In the genomic region with DNA sequence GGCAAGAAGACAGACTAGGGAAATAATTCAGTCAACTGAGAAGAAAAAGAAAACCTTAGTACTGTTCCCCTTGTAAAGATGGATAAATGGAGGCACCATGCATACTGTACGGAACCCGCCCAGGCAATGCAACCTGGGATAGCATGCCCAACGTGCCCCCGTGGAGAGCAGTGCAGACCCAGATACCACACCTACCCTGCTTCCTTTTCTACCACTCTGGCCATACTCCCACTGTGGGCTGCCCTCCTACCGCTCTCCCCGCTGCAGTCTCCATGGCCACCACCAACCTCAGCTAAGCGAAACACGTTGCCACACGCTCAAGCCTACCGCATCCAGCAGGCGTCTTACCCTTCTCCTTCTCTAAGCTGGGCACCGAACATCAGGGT, we compare ENCODE assay signal across 1 cellular context.
TF ChIP-seq lines count a peak whose summit lies in the region.

No MANE protein-coding gene starts in this region.

TF ChIP-seq in K562, 482 proteins besides CTCF, POLR2A, EP300 and RAD21 (continued from another document and continues in another):
- TF ChIP-seq, protein P1, sequence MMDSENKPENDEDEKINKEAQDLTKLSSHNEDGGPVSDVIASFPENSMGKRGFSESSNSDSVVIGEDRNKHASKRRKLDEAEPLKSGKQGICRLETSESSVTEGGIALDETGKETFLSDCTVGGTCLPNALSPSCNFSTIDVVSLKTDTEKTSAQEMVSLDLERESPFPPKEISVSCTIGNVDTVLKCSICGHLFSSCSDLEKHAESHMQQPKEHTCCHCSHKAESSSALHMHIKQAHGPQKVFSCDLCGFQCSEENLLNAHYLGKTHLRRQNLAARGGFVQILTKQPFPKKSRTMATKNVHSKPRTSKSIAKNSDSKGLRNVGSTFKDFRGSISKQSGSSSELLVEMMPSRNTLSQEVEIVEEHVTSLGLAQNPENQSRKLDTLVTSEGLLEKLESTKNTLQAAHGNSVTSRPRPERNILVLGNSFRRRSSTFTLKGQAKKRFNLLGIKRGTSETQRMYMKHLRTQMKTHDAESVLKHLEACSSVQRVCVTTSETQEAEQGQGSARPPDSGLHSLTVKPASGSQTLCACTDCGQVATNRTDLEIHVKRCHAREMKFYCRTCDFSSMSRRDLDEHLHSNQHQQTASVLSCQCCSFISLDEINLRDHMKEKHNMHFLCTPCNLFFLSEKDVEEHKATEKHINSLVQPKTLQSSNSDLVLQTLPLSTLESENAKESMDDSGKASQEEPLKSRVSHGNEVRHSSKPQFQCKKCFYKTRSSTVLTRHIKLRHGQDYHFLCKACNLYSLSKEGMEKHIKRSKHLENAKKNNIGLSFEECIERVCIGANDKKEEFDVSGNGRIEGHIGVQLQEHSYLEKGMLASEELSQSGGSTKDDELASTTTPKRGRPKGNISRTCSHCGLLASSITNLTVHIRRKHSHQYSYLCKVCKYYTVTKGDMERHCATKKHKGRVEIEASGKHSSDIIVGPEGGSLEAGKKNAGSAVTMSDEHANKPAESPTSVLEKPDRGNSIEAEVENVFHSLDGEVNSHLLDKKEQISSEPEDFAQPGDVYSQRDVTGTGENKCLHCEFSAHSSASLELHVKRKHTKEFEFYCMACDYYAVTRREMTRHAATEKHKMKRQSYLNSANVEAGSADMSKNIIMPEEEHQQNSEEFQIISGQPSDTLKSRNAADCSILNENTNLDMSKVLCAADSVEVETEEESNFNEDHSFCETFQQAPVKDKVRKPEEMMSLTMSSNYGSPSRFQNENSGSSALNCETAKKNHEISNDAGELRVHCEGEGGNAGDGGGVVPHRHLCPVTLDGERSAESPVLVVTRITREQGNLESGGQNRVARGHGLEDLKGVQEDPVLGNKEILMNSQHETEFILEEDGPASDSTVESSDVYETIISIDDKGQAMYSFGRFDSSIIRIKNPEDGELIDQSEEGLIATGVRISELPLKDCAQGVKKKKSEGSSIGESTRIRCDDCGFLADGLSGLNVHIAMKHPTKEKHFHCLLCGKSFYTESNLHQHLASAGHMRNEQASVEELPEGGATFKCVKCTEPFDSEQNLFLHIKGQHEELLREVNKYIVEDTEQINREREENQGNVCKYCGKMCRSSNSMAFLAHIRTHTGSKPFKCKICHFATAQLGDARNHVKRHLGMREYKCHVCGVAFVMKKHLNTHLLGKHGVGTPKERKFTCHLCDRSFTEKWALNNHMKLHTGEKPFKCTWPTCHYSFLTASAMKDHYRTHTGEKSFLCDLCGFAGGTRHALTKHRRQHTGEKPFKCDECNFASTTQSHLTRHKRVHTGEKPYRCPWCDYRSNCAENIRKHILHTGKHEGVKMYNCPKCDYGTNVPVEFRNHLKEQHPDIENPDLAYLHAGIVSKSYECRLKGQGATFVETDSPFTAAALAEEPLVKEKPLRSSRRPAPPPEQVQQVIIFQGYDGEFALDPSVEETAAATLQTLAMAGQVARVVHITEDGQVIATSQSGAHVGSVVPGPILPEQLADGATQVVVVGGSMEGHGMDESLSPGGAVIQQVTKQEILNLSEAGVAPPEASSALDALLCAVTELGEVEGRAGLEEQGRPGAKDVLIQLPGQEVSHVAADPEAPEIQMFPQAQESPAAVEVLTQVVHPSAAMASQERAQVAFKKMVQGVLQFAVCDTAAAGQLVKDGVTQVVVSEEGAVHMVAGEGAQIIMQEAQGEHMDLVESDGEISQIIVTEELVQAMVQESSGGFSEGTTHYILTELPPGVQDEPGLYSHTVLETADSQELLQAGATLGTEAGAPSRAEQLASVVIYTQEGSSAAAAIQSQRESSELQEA (IDR thresholded peaks at IDR 0.05; ENCODE audit: low read depth): no peak
- TF ChIP-seq ESRRA (IDR thresholded peaks at IDR 0.05; ENCODE audit: borderline replicate concordance, low read depth) (no peak; the same call in 1 of the 2 replicates), CHD4 (IDR thresholded peaks at IDR 0.05; ENCODE audit: insufficient read depth, insufficient replicate concordance, low read depth, low read length, poor library complexity, severe bottlenecking) (peak; percentile 77), OTX1 (CRISPR knock-in tag; IDR thresholded peaks at IDR 0.05) (peak; percentile 97), ZNF140 (CRISPR knock-in tag; IDR thresholded peaks at IDR 0.05) (no peak), KAT8 (IDR thresholded peaks at IDR 0.05; ENCODE audit: low read depth) (no peak), ZC3H8 (IDR thresholded peaks at IDR 0.05) (no peak), DDX20 (tag; IDR thresholded peaks at IDR 0.05; ENCODE audit: low read depth) (no peak), DIDO1 (tag; IDR thresholded peaks at IDR 0.05; ENCODE audit: low read depth) (no peak), MTF1 (CRISPR knock-in tag; IDR thresholded peaks at IDR 0.05; ENCODE audit: borderline replicate concordance) (no peak), CTBP1 (IDR thresholded peaks at IDR 0.05; ENCODE audit: borderline replicate concordance) (no peak), MCM2 (IDR thresholded peaks at IDR 0.05; ENCODE audit: low read depth) (no peak), NFE2 (IDR thresholded peaks at IDR 0.05; ENCODE audit: low read depth) (no peak)
- TF ChIP-seq, protein P2, sequence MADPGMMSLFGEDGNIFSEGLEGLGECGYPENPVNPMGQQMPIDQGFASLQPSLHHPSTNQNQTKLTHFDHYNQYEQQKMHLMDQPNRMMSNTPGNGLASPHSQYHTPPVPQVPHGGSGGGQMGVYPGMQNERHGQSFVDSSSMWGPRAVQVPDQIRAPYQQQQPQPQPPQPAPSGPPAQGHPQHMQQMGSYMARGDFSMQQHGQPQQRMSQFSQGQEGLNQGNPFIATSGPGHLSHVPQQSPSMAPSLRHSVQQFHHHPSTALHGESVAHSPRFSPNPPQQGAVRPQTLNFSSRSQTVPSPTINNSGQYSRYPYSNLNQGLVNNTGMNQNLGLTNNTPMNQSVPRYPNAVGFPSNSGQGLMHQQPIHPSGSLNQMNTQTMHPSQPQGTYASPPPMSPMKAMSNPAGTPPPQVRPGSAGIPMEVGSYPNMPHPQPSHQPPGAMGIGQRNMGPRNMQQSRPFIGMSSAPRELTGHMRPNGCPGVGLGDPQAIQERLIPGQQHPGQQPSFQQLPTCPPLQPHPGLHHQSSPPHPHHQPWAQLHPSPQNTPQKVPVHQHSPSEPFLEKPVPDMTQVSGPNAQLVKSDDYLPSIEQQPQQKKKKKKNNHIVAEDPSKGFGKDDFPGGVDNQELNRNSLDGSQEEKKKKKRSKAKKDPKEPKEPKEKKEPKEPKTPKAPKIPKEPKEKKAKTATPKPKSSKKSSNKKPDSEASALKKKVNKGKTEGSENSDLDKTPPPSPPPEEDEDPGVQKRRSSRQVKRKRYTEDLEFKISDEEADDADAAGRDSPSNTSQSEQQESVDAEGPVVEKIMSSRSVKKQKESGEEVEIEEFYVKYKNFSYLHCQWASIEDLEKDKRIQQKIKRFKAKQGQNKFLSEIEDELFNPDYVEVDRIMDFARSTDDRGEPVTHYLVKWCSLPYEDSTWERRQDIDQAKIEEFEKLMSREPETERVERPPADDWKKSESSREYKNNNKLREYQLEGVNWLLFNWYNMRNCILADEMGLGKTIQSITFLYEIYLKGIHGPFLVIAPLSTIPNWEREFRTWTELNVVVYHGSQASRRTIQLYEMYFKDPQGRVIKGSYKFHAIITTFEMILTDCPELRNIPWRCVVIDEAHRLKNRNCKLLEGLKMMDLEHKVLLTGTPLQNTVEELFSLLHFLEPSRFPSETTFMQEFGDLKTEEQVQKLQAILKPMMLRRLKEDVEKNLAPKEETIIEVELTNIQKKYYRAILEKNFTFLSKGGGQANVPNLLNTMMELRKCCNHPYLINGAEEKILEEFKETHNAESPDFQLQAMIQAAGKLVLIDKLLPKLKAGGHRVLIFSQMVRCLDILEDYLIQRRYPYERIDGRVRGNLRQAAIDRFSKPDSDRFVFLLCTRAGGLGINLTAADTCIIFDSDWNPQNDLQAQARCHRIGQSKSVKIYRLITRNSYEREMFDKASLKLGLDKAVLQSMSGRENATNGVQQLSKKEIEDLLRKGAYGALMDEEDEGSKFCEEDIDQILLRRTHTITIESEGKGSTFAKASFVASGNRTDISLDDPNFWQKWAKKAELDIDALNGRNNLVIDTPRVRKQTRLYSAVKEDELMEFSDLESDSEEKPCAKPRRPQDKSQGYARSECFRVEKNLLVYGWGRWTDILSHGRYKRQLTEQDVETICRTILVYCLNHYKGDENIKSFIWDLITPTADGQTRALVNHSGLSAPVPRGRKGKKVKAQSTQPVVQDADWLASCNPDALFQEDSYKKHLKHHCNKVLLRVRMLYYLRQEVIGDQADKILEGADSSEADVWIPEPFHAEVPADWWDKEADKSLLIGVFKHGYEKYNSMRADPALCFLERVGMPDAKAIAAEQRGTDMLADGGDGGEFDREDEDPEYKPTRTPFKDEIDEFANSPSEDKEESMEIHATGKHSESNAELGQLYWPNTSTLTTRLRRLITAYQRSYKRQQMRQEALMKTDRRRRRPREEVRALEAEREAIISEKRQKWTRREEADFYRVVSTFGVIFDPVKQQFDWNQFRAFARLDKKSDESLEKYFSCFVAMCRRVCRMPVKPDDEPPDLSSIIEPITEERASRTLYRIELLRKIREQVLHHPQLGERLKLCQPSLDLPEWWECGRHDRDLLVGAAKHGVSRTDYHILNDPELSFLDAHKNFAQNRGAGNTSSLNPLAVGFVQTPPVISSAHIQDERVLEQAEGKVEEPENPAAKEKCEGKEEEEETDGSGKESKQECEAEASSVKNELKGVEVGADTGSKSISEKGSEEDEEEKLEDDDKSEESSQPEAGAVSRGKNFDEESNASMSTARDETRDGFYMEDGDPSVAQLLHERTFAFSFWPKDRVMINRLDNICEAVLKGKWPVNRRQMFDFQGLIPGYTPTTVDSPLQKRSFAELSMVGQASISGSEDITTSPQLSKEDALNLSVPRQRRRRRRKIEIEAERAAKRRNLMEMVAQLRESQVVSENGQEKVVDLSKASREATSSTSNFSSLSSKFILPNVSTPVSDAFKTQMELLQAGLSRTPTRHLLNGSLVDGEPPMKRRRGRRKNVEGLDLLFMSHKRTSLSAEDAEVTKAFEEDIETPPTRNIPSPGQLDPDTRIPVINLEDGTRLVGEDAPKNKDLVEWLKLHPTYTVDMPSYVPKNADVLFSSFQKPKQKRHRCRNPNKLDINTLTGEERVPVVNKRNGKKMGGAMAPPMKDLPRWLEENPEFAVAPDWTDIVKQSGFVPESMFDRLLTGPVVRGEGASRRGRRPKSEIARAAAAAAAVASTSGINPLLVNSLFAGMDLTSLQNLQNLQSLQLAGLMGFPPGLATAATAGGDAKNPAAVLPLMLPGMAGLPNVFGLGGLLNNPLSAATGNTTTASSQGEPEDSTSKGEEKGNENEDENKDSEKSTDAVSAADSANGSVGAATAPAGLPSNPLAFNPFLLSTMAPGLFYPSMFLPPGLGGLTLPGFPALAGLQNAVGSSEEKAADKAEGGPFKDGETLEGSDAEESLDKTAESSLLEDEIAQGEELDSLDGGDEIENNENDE (IDR thresholded peaks at IDR 0.05; ENCODE audit: low read depth, low read length): no peak
- TF ChIP-seq, protein P3, sequence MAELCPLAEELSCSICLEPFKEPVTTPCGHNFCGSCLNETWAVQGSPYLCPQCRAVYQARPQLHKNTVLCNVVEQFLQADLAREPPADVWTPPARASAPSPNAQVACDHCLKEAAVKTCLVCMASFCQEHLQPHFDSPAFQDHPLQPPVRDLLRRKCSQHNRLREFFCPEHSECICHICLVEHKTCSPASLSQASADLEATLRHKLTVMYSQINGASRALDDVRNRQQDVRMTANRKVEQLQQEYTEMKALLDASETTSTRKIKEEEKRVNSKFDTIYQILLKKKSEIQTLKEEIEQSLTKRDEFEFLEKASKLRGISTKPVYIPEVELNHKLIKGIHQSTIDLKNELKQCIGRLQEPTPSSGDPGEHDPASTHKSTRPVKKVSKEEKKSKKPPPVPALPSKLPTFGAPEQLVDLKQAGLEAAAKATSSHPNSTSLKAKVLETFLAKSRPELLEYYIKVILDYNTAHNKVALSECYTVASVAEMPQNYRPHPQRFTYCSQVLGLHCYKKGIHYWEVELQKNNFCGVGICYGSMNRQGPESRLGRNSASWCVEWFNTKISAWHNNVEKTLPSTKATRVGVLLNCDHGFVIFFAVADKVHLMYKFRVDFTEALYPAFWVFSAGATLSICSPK (IDR thresholded peaks at IDR 0.05; ENCODE audit: borderline replicate concordance): no peak
- TF ChIP-seq, protein P4, sequence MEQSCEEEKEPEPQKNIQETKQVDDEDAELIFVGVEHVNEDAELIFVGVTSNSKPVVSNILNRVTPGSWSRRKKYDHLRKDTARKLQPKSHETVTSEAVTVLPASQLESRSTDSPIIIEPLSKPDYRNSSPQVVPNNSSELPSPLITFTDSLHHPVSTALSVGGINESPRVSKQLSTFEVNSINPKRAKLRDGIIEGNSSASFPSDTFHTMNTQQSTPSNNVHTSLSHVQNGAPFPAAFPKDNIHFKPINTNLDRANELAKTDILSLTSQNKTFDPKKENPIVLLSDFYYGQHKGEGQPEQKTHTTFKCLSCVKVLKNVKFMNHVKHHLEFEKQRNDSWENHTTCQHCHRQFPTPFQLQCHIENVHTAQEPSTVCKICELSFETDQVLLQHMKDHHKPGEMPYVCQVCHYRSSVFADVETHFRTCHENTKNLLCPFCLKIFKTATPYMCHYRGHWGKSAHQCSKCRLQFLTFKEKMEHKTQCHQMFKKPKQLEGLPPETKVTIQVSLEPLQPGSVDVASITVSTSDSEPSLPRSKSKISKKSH (CRISPR knock-in tag; IDR thresholded peaks at IDR 0.05): peak; percentile 65; the same call in 1 of the 2 replicates
- TF ChIP-seq, protein P5, sequence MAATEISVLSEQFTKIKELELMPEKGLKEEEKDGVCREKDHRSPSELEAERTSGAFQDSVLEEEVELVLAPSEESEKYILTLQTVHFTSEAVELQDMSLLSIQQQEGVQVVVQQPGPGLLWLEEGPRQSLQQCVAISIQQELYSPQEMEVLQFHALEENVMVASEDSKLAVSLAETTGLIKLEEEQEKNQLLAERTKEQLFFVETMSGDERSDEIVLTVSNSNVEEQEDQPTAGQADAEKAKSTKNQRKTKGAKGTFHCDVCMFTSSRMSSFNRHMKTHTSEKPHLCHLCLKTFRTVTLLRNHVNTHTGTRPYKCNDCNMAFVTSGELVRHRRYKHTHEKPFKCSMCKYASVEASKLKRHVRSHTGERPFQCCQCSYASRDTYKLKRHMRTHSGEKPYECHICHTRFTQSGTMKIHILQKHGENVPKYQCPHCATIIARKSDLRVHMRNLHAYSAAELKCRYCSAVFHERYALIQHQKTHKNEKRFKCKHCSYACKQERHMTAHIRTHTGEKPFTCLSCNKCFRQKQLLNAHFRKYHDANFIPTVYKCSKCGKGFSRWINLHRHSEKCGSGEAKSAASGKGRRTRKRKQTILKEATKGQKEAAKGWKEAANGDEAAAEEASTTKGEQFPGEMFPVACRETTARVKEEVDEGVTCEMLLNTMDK (IDR thresholded peaks at IDR 0.05; ENCODE audit: borderline replicate concordance, insufficient read depth, low read depth, low read length, poor library complexity, severe bottlenecking): no peak
- TF ChIP-seq, protein P6, sequence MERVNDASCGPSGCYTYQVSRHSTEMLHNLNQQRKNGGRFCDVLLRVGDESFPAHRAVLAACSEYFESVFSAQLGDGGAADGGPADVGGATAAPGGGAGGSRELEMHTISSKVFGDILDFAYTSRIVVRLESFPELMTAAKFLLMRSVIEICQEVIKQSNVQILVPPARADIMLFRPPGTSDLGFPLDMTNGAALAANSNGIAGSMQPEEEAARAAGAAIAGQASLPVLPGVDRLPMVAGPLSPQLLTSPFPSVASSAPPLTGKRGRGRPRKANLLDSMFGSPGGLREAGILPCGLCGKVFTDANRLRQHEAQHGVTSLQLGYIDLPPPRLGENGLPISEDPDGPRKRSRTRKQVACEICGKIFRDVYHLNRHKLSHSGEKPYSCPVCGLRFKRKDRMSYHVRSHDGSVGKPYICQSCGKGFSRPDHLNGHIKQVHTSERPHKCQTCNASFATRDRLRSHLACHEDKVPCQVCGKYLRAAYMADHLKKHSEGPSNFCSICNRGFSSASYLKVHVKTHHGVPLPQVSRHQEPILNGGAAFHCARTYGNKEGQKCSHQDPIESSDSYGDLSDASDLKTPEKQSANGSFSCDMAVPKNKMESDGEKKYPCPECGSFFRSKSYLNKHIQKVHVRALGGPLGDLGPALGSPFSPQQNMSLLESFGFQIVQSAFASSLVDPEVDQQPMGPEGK (CRISPR knock-in tag; IDR thresholded peaks at IDR 0.05; ENCODE audit: borderline replicate concordance): peak; percentile 58; the same call in 1 of the 2 replicates
